In genomic region chr1:64675718-64676345, GRCh38 we compare ENCODE assay signal across 9 cellular contexts.
DNase-seq lines count a peak whose midpoint lies in the region; ATAC-seq and TF ChIP-seq lines count a peak whose summit lies in the region.
"Had no signal": no experiment of that assay in that cellular context is flagged by ENCODE, and none has a peak within 500 bp of the region (broad histone marks: within the 10 kb centered on the region; RNA-seq: fewer than 3 reads in every experiment).

No MANE protein-coding gene starts in this region.

- in situ Hi-C loops in IMR-90 (cut with MboI; ENCODE audit: low sequenced_read_pairs) = loop anchor here (10.0 kb wide), 1 partner anchor 411 kb away; no protein-coding TSS in a partner anchor
- in situ Hi-C loops in brain microvascular endothelial cell (cut with HindIII; ENCODE audit: low pct_ligation_motif_present, low sequenced_read_pairs) = no loop called here

- H3K56ac ChIP-seq in IMR-90 (ENCODE audit: extremely low read depth, insufficient read depth, low read length) = no peak overlapping the region

- H2AFZ ChIP-seq in IMR-90 (replicated peaks; ENCODE audit: low read length, poor library complexity) = no peak overlapping the region

- BruUV-seq in IMR-90 (replicated peaks; lab: Mats Ljungman, UMichigan) = no TSS peak

- no peak overlapping the region for H3K4me2 ChIP-seq in IMR-90 (ENCODE audit: low read depth, low read length)

- POLR2A ChIA-PET in IMR-90 (lab: Charles Lee; ENCODE audit: unreplicated experiment) = no interaction called here

- no peak overlapping the region for H3K14ac ChIP-seq in IMR-90 (replicated peaks; ENCODE audit: low read depth, low read length)

- intact Hi-C loops in IMR-90 (cut with micrococcal nuclease) = loop anchor here (1.0 kb wide), 2 partner anchors 206 to 407 kb away; partner anchors contain the start of gene CACHD1
- intact Hi-C loops in activated T-helper 2 cell treated with anti-CD3 and anti-CD28 coated beads, Interferon-gamma antibody, Interleukin-2, Interleukin-4, amounts not matched to agents 10 μg/mL and 5 μg/mL and 100 μg/mL, durations not matched to agents 14 hours and 24 hours and 36 hours (cut with micrococcal nuclease) = loop anchor here (2.0 kb wide), 1 partner anchor 407 kb away; no protein-coding TSS in a partner anchor

- no peaks in the 10 kb centered on the region for H3K4me1 Mint-ChIP-seq in mesothelial cell of epicardium
- H3K4me1 Mint-ChIP-seq in activated T-helper 2 cell treated with anti-CD3 and anti-CD28 coated beads, Interferon-gamma antibody, Interleukin-2, Interleukin-4, amounts not matched to agents 10 μg/mL and 5 μg/mL and 100 μg/mL, durations not matched to agents 14 hours and 24 hours and 36 hours (ENCODE audit: low read depth) = no peaks in the 10 kb centered on the region
- H3K4me1 Mint-ChIP-seq: memory B cell had no signal

- no peaks in the 10 kb centered on the region; the same call in 1 of the 2 replicates for H3K9me1 ChIP-seq in IMR-90 (ENCODE audit: insufficient read depth, low read length)

- H3K23ac ChIP-seq in IMR-90 (ENCODE audit: low read depth, low read length) = no peak overlapping the region

- no peak overlapping the region for H2AK5ac ChIP-seq in IMR-90 (ENCODE audit: low read depth, low read length)

- TF ChIP-seq CTCF in GM06990 (IDR thresholded peaks at IDR 0.05; ENCODE audit: insufficient read depth, low read length, poor library complexity, severe bottlenecking) (peak; percentile 67), IMR-90 (conservative IDR thresholded peaks at IDR 0.05; ENCODE audit: low read depth, low read length) (peak; percentile 60), brain microvascular endothelial cell (IDR thresholded peaks at IDR 0.05; ENCODE audit: low read depth, low read length, missing control alignments) (peak; percentile 70), mesothelial cell of epicardium (IDR thresholded peaks at IDR 0.05; ENCODE audit: unreplicated experiment) (peak; percentile 58)

- H3K36me3 ChIP-seq in GM06990 (ENCODE audit: control insufficient read depth, insufficient read depth, low read length) (no peaks in the 10 kb centered on the region), IMR-90 (ENCODE audit: control insufficient read depth, insufficient read depth, low read length) (peaks cover 5% of the 10 kb centered on the region; the same call in 1 of the 2 replicates), brain microvascular endothelial cell (replicated peaks) (no peaks in the 10 kb centered on the region)

- H3K27ac ChIP-seq in IMR-90 (ENCODE audit: insufficient read depth, low read length) = no peak overlapping the region
- H3K27ac ChIP-seq in brain microvascular endothelial cell = no peak overlapping the region

- H3K9me3 Mint-ChIP-seq in mesothelial cell of epicardium = no peaks in the 10 kb centered on the region
- no peaks in the 10 kb centered on the region for H3K9me3 Mint-ChIP-seq in activated T-helper 2 cell treated with anti-CD3 and anti-CD28 coated beads, Interferon-gamma antibody, Interleukin-2, Interleukin-4, amounts not matched to agents 10 μg/mL and 5 μg/mL and 100 μg/mL, durations not matched to agents 14 hours and 24 hours and 36 hours
- H3K9me3 Mint-ChIP-seq: memory B cell had no signal

- no peak overlapping the region for H2BK20ac ChIP-seq in IMR-90 (ENCODE audit: low read depth, low read length)

- H2AK9ac ChIP-seq in IMR-90 (replicated peaks; ENCODE audit: low read depth, low read length, poor library complexity) = no peak overlapping the region

- peaks cover 19% of the 10 kb centered on the region for H3K36me3 Mint-ChIP-seq in mesothelial cell of epicardium
- no peaks in the 10 kb centered on the region for H3K36me3 Mint-ChIP-seq in activated T-helper 2 cell treated with anti-CD3 and anti-CD28 coated beads, Interferon-gamma antibody, Interleukin-2, Interleukin-4, amounts not matched to agents 10 μg/mL and 5 μg/mL and 100 μg/mL, durations not matched to agents 14 hours and 24 hours and 36 hours (ENCODE audit: low read depth)
- H3K36me3 Mint-ChIP-seq: memory B cell had no signal

- no peak for DNase-seq in GM06990 (ENCODE audit: extremely low read depth, insufficient read length)
- peak; percentile 37 for DNase-seq in IMR-90
- DNase-seq in brain microvascular endothelial cell = no peak
- DNase-seq in mesothelial cell of epicardium (ENCODE audit: low spot score in 2 of 2, unreplicated experiment in 2 of 2) = no peak
- no peak for DNase-seq in activated T-helper 2 cell treated with anti-CD3 and anti-CD28 coated beads, Interferon-gamma antibody, Interleukin-2, Interleukin-4, amounts not matched to agents 10 μg/mL and 5 μg/mL and 100 μg/mL, durations not matched to agents 14 hours and 24 hours and 36 hours (ENCODE audit: low spot score)
- DNase-seq in NK-92 treated with Interleukin-12 subunit alpha and Interleukin-12 subunit beta, amount 100 ng/mL, for 24 hours (lab: John Stamatoyannopoulos, UW) = no peak
- no peak for DNase-seq in ecto neural progenitor cell (ENCODE audit: low spot score)

- no peaks in the 10 kb centered on the region for H3K79me1 ChIP-seq in IMR-90 (ENCODE audit: low read depth in 1 of 2, low read length in 2 of 2)

- no peaks in the 10 kb centered on the region for H3K27me3 Mint-ChIP-seq in mesothelial cell of epicardium (ENCODE audit: low read depth)
- no peaks in the 10 kb centered on the region for H3K27me3 Mint-ChIP-seq in activated T-helper 2 cell treated with anti-CD3 and anti-CD28 coated beads, Interferon-gamma antibody, Interleukin-2, Interleukin-4, amounts not matched to agents 10 μg/mL and 5 μg/mL and 100 μg/mL, durations not matched to agents 14 hours and 24 hours and 36 hours (ENCODE audit: low read depth)

- H2BK5ac ChIP-seq in IMR-90 (ENCODE audit: low read depth, low read length, poor library complexity, severe bottlenecking) = no peak overlapping the region

- no peak for TF ChIP-seq POLR2A in IMR-90 (IDR thresholded peaks at IDR 0.05; ENCODE audit: low read depth, low read length)

- no peak overlapping the region for H2BK15ac ChIP-seq in IMR-90 (ENCODE audit: low read depth, low read length)

- no peaks in the 10 kb centered on the region for H3K27me3 ChIP-seq in GM06990 (replicated peaks; ENCODE audit: control insufficient read depth, insufficient read depth, low read length)
- no peaks in the 10 kb centered on the region for H3K27me3 ChIP-seq in IMR-90 (ENCODE audit: control insufficient read depth, insufficient read depth, low read length)
- H3K27me3 ChIP-seq in brain microvascular endothelial cell (replicated peaks) = no peaks in the 10 kb centered on the region

- no peak overlapping the region for H2BK120ac ChIP-seq in IMR-90 (ENCODE audit: low read depth, low read length)

- H3K18ac ChIP-seq in IMR-90 (ENCODE audit: low read depth, low read length) = no peak overlapping the region

- no peaks in the 10 kb centered on the region for H3K4me1 ChIP-seq in IMR-90 (ENCODE audit: control insufficient read depth, insufficient read depth, low read length)

- dilution Hi-C loops in IMR-90 (cut with HindIII; ENCODE audit: low sequenced_read_pairs, unreplicated experiment) = no loop called here

- no peak overlapping the region for H4K91ac ChIP-seq in IMR-90 (ENCODE audit: insufficient read depth, low read depth, low read length)

- no peak overlapping the region for H3K27ac Mint-ChIP-seq in mesothelial cell of epicardium
- no peak overlapping the region for H3K27ac Mint-ChIP-seq in activated T-helper 2 cell treated with anti-CD3 and anti-CD28 coated beads, Interferon-gamma antibody, Interleukin-2, Interleukin-4, amounts not matched to agents 10 μg/mL and 5 μg/mL and 100 μg/mL, durations not matched to agents 14 hours and 24 hours and 36 hours
- H3K27ac Mint-ChIP-seq: memory B cell had no signal

- ATAC-seq in IMR-90 (ENCODE audit: low read depth) (peak; percentile 80), GM21576 (IDR thresholded peaks at IDR 0.05; ENCODE audit: unreplicated experiment) (no peak)

- H3K4me3 ChIP-seq in GM06990 (replicated peaks; ENCODE audit: low read depth, low read length) (no peak overlapping the region), IMR-90 (ENCODE audit: insufficient read depth, low read depth, low read length) (no peak overlapping the region), brain microvascular endothelial cell (ENCODE audit: low read depth, low read length) (no peak overlapping the region)

- no CpG with 5 or more reads among the region's 4 CpGs for whole genome bisulfite sequencing in IMR-90 (ENCODE audit: extremely low coverage in 2 of 2, insufficient read length in 1 of 2), 2 experiments

- CTCF ChIA-PET in IMR-90 (lab: Yijun Ruan, JAX) = interaction anchor here (0.5 to 1.8 kb wide), 13 partner anchors 10 to 944 kb away, joined by 3 to 11 read pairs (median 4); no protein-coding TSS in a partner anchor

- no peaks in the 10 kb centered on the region for H4K20me1 ChIP-seq in IMR-90 (ENCODE audit: insufficient read depth, low read length)

- H4K8ac ChIP-seq in IMR-90 (ENCODE audit: low read depth in 2 of 2, low read length in 2 of 2) = no peak overlapping the region

- no peaks in the 10 kb centered on the region for H3K9me3 ChIP-seq in IMR-90 (ENCODE audit: control insufficient read depth, insufficient read depth, low read length)

- H3K4ac ChIP-seq in IMR-90 (ENCODE audit: low read depth, low read length) = no peak overlapping the region

- no peak overlapping the region for H3K9ac ChIP-seq in IMR-90 (ENCODE audit: low read depth, low read length)

- TF ChIP-seq RAD21 in IMR-90 (IDR thresholded peaks at IDR 0.05; ENCODE audit: low read length) = peak; percentile 52

- H4K5ac ChIP-seq in IMR-90 (ENCODE audit: low read depth, low read length) = no peak overlapping the region

- H3K4me3 Mint-ChIP-seq in mesothelial cell of epicardium = no peak overlapping the region
- H3K4me3 Mint-ChIP-seq in activated T-helper 2 cell treated with anti-CD3 and anti-CD28 coated beads, Interferon-gamma antibody, Interleukin-2, Interleukin-4, amounts not matched to agents 10 μg/mL and 5 μg/mL and 100 μg/mL, durations not matched to agents 14 hours and 24 hours and 36 hours (ENCODE audit: low read depth) = no peak overlapping the region
- H3K4me3 Mint-ChIP-seq: memory B cell had no signal

TF ChIP-seq in IMR-90, 13 proteins besides CTCF, POLR2A, EP300 and RAD21:
- TF ChIP-seq MAFK (IDR thresholded peaks at IDR 0.05; ENCODE audit: low read depth, low read length) (no peak), RFX5 (IDR thresholded peaks at IDR 0.05; ENCODE audit: low read depth, low read length) (no peak), SMC3 (IDR thresholded peaks at IDR 0.05; ENCODE audit: low read depth, low read length) (peak; percentile 43), BHLHE40 (IDR thresholded peaks at IDR 0.05; ENCODE audit: low read depth, low read length) (no peak)
